In the genomic region with DNA sequence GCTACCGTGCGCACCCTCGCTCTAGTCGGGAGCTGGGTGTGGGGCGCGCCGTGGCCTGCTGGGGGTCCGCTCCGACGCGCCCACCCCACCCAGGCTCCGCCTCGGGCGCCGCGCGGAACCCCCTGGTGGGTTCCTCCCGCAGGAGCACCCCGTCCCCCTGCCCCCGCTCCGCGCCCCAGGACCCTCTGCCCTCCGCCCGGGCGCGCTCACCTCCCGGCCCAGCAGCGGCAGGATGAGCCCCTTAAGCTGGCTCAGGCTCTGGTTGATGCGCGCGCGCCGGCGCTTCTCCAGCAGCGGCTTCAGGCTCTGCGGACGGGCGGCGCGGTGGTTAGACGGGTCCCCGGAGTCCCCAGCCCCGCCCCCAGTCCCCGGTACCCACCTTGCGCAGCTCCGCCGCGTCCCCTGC, we compare ENCODE assay signal across 9 cellular contexts. TPM values are rescaled to one million over a fixed set of nuclear protein-coding genes. Genes with fewer than 3 reads are reported as not detected.
DNase-seq lines count a peak whose midpoint lies in the region; ATAC-seq and TF ChIP-seq lines count a peak whose summit lies in the region.
"Had no signal": no experiment of that assay in that cellular context is flagged by ENCODE, and none has a peak within 500 bp of the region (broad histone marks: within the 10 kb centered on the region; RNA-seq: fewer than 3 reads in every experiment).

No MANE protein-coding gene starts in this region.

- intact Hi-C loops in activated CD8-positive, alpha-beta T cell treated with anti-CD3 and anti-CD28 coated beads for 36 hours (cut with micrococcal nuclease): no loop called here

- H3K9me3 ChIP-seq in adipocyte (ENCODE audit: control insufficient read depth, low read length) (no peaks in the 10 kb centered on the region), suprapubic skin (no peaks in the 10 kb centered on the region)

- CTCF ChIA-PET in activated CD8-positive, alpha-beta T cell treated with anti-CD3 and anti-CD28 coated beads, Interleukin-2, amount 10 ng/mL, durations not matched to agents 7 days and 5 days (lab: Charles Lee): interaction anchor here (0.9 to 5.6 kb wide), 4 partner anchors 14 to 173 kb away, joined by 3 to 103 read pairs (median 4); no protein-coding TSS in a partner anchor
- CTCF ChIA-PET in activated CD8-positive, alpha-beta T cell treated with anti-CD3 and anti-CD28 coated beads for 36 hours (lab: Charles Lee): interaction anchor here (0.8 to 10.7 kb wide), 5 partner anchors 13 to 173 kb away, joined by 3 to 79 read pairs (median 3); no protein-coding TSS in a partner anchor

- H3K27me3 Mint-ChIP-seq in activated CD8-positive, alpha-beta T cell treated with anti-CD3 and anti-CD28 coated beads, Interleukin-2, amount 10 ng/mL, durations not matched to agents 7 days and 5 days (ENCODE audit: low read depth): peaks cover 72% of the 10 kb centered on the region
- H3K27me3 Mint-ChIP-seq in activated CD8-positive, alpha-beta T cell treated with anti-CD3 and anti-CD28 coated beads for 36 hours: peaks cover 75% of the 10 kb centered on the region

- DNase-seq in activated CD8-positive, alpha-beta T cell treated with anti-CD3 and anti-CD28 coated beads, Interleukin-2, amount 10 ng/mL, durations not matched to agents 7 days and 5 days: no peak
- no peak for DNase-seq in activated CD8-positive, alpha-beta T cell treated with anti-CD3 and anti-CD28 coated beads for 36 hours
- DNase-seq in adipocyte (ENCODE audit: low read depth) (peak; percentile 18), iPS-NIHi11 (ENCODE audit: low spot score) (peak; percentile 74), suprapubic skin (ENCODE audit: low spot score in 2 of 2) (no peak), COLO829 (ENCODE audit: low spot score) (no peak), hepatic stellate cell (ENCODE audit: low spot score) (no peak), cerebellum (ENCODE audit: low spot score) (no peak)
- DNase-seq: activated CD4-positive, alpha-beta T cell treated with anti-CD3 and anti-CD28 coated beads, Interleukin-2, amount 50 U/mL, for 1 hour had no signal

- no peak for TF ChIP-seq POLR2A in suprapubic skin (IDR thresholded peaks at IDR 0.05)

- H3K27me3 ChIP-seq in adipocyte (replicated peaks; ENCODE audit: control insufficient read depth, insufficient read depth, low read length) (peaks cover 74% of the 10 kb centered on the region), suprapubic skin (peaks cover 94% of the 10 kb centered on the region)

- no peak overlapping the region for H3K9ac ChIP-seq in adipocyte (ENCODE audit: low read length)

- H3K4me1 ChIP-seq in adipocyte (ENCODE audit: control insufficient read depth, insufficient read depth, low read length) (peaks cover 28% of the 10 kb centered on the region), suprapubic skin (peaks cover 69% of the 10 kb centered on the region)

- 0% methylated on average over 3 of the region's 48 CpGs for WGBS in suprapubic skin

- peak; percentile 17 for ATAC-seq in activated CD8-positive, alpha-beta T cell treated with anti-CD3 and anti-CD28 coated beads, Interleukin-2, amount 10 ng/mL, durations not matched to agents 7 days and 5 days
- ATAC-seq in activated CD8-positive, alpha-beta T cell treated with anti-CD3 and anti-CD28 coated beads for 36 hours: no peak

- H3K4me3 ChIP-seq in adipocyte (ENCODE audit: low read length) (no peak overlapping the region), suprapubic skin (peak overlapping the region; percentile 58)

- no peaks in the 10 kb centered on the region for H3K9me3 Mint-ChIP-seq in activated CD8-positive, alpha-beta T cell treated with anti-CD3 and anti-CD28 coated beads, Interleukin-2, amount 10 ng/mL, durations not matched to agents 7 days and 5 days (ENCODE audit: insufficient read depth)
- H3K9me3 Mint-ChIP-seq in activated CD8-positive, alpha-beta T cell treated with anti-CD3 and anti-CD28 coated beads for 36 hours: no peaks in the 10 kb centered on the region

- no peaks in the 10 kb centered on the region for H3K36me3 Mint-ChIP-seq in activated CD8-positive, alpha-beta T cell treated with anti-CD3 and anti-CD28 coated beads, Interleukin-2, amount 10 ng/mL, durations not matched to agents 7 days and 5 days (ENCODE audit: low read depth)
- no peaks in the 10 kb centered on the region for H3K36me3 Mint-ChIP-seq in activated CD8-positive, alpha-beta T cell treated with anti-CD3 and anti-CD28 coated beads for 36 hours (ENCODE audit: low read depth)

- POLR2A ChIA-PET in activated CD8-positive, alpha-beta T cell treated with anti-CD3 and anti-CD28 coated beads, Interleukin-2, amount 10 ng/mL, durations not matched to agents 7 days and 5 days (lab: Charles Lee): no interaction called here
- POLR2A ChIA-PET in activated CD8-positive, alpha-beta T cell treated with anti-CD3 and anti-CD28 coated beads for 36 hours (lab: Charles Lee): no interaction called here

- H3K27ac Mint-ChIP-seq in activated CD8-positive, alpha-beta T cell treated with anti-CD3 and anti-CD28 coated beads, Interleukin-2, amount 10 ng/mL, durations not matched to agents 7 days and 5 days: no peak overlapping the region
- H3K27ac Mint-ChIP-seq in activated CD8-positive, alpha-beta T cell treated with anti-CD3 and anti-CD28 coated beads for 36 hours: no peak overlapping the region

- H3K4me1 Mint-ChIP-seq in activated CD8-positive, alpha-beta T cell treated with anti-CD3 and anti-CD28 coated beads, Interleukin-2, amount 10 ng/mL, durations not matched to agents 7 days and 5 days (ENCODE audit: low read depth): peaks cover 27% of the 10 kb centered on the region
- H3K4me1 Mint-ChIP-seq in activated CD8-positive, alpha-beta T cell treated with anti-CD3 and anti-CD28 coated beads for 36 hours (ENCODE audit: low read depth): peaks cover 20% of the 10 kb centered on the region

- no peak overlapping the region for H3K4me3 Mint-ChIP-seq in activated CD8-positive, alpha-beta T cell treated with anti-CD3 and anti-CD28 coated beads, Interleukin-2, amount 10 ng/mL, durations not matched to agents 7 days and 5 days
- no peak overlapping the region for H3K4me3 Mint-ChIP-seq in activated CD8-positive, alpha-beta T cell treated with anti-CD3 and anti-CD28 coated beads for 36 hours

- TF ChIP-seq CTCF in activated CD8-positive, alpha-beta T cell treated with anti-CD3 and anti-CD28 coated beads for 36 hours (IDR thresholded peaks at IDR 0.05): no peak
- no peak for TF ChIP-seq CTCF in suprapubic skin (IDR thresholded peaks at IDR 0.05)

- peak overlapping the region; percentile 73 for H3K27ac ChIP-seq in suprapubic skin

- no peaks in the 10 kb centered on the region for H3K36me3 ChIP-seq in adipocyte (ENCODE audit: control insufficient read depth, insufficient read depth, low read length, severe bottlenecking)
- no peaks in the 10 kb centered on the region for H3K36me3 ChIP-seq in suprapubic skin

- TF ChIP-seq EP300 in suprapubic skin (IDR thresholded peaks at IDR 0.05): no peak

RNA-seq across cellular contexts. Expression of gene HES2, which starts 0.3 kb away (rescaled TPM):
- under 1 TPM; 0.05 to 0.45 TPM for total RNA-seq in activated CD8-positive, alpha-beta T cell treated with anti-CD3 and anti-CD28 coated beads, Interleukin-2, amount 10 ng/mL, durations not matched to agents 7 days and 5 days
- under 1 TPM in 1 of 2 experiments, not detected in 1; 0.29 TPM for total RNA-seq in activated CD8-positive, alpha-beta T cell treated with anti-CD3 and anti-CD28 coated beads for 36 hours
- total RNA-seq in suprapubic skin: 10 to 100 TPM; 18.2 to 36.4 (median 24.9) TPM
- 0.18 TPM for total RNA-seq in cerebellum

RNA-seq across cellular contexts. Expression of gene ESPN, which starts 5.2 kb away (rescaled TPM):
- 1 to 10 TPM in 1 of 2 experiments, under 1 TPM in 1; 0.61 to 1.0 TPM for total RNA-seq in activated CD8-positive, alpha-beta T cell treated with anti-CD3 and anti-CD28 coated beads, Interleukin-2, amount 10 ng/mL, durations not matched to agents 7 days and 5 days
- under 1 TPM; 0.83 to 0.99 TPM for total RNA-seq in activated CD8-positive, alpha-beta T cell treated with anti-CD3 and anti-CD28 coated beads for 36 hours
- total RNA-seq in suprapubic skin (10 to 100 TPM; 37.6 to 54.4 (median 48.8) TPM), cerebellum (0.18 TPM)

RNA-seq across cellular contexts. Expression of gene ACOT7, which starts 25.8 kb away (rescaled TPM):
- 100 to 1,000 TPM in 1 of 2 experiments, 10 to 100 TPM in 1; 97.0 to 102 TPM for total RNA-seq in activated CD8-positive, alpha-beta T cell treated with anti-CD3 and anti-CD28 coated beads, Interleukin-2, amount 10 ng/mL, durations not matched to agents 7 days and 5 days
- 10 to 100 TPM; 80.4 to 86.7 TPM for total RNA-seq in activated CD8-positive, alpha-beta T cell treated with anti-CD3 and anti-CD28 coated beads for 36 hours
- total RNA-seq in suprapubic skin (10 to 100 TPM in 3 of 4 donors, 1 to 10 TPM in 1; 8.4 to 40.5 (median 26.7) TPM), cerebellum (23.2 TPM)

RNA-seq across cellular contexts. Expression of gene TNFRSF25, which starts 46.6 kb away (rescaled TPM):
- total RNA-seq in activated CD8-positive, alpha-beta T cell treated with anti-CD3 and anti-CD28 coated beads, Interleukin-2, amount 10 ng/mL, durations not matched to agents 7 days and 5 days: 10 to 100 TPM; 47.7 to 55.8 TPM
- total RNA-seq in activated CD8-positive, alpha-beta T cell treated with anti-CD3 and anti-CD28 coated beads for 36 hours: 10 to 100 TPM; 55.8 to 57.8 TPM
- total RNA-seq in suprapubic skin (100 to 1,000 TPM in 2 of 4 donors, 10 to 100 TPM in 2; 66.8 to 411 (median 99.5) TPM), cerebellum (9.5 TPM)

Comparison
In these comparisons a context has a peak if more than half of its experiments do, and no peak if none do; other contexts are left out.
1. DNase-seq: peak in adipocyte (single experiment) and iPS-NIHi11 (single experiment); none in activated CD8-positive, alpha-beta T cell treated with anti-CD3 and anti-CD28 coated beads, Interleukin-2, amount 10 ng/mL, durations not matched to agents 7 days and 5 days (single experiment), activated CD8-positive, alpha-beta T cell treated with anti-CD3 and anti-CD28 coated beads for 36 hours (single experiment), suprapubic skin (0 of 2), COLO829 (single experiment), hepatic stellate cell (single experiment) and cerebellum (single experiment).
2. RNA of gene HES2, which starts 0.3 kb away (total RNA-seq): 18.2 to 36.4 TPM in suprapubic skin; 0.05 to 0.45 TPM in activated CD8-positive, alpha-beta T cell treated with anti-CD3 and anti-CD28 coated beads, Interleukin-2, amount 10 ng/mL, durations not matched to agents 7 days and 5 days, 0.29 TPM in activated CD8-positive, alpha-beta T cell treated with anti-CD3 and anti-CD28 coated beads for 36 hours and 0.18 TPM in cerebellum (single experiment); every median in the first group is over 10 times any median in the second.
3. RNA of gene ESPN, which starts 5.2 kb away (total RNA-seq): 37.6 to 54.4 TPM in suprapubic skin; 0.61 to 1.0 TPM in activated CD8-positive, alpha-beta T cell treated with anti-CD3 and anti-CD28 coated beads, Interleukin-2, amount 10 ng/mL, durations not matched to agents 7 days and 5 days, 0.83 to 0.99 TPM in activated CD8-positive, alpha-beta T cell treated with anti-CD3 and anti-CD28 coated beads for 36 hours and 0.18 TPM in cerebellum (single experiment); every median in the first group is over 10 times any median in the second.